In the genomic region with DNA sequence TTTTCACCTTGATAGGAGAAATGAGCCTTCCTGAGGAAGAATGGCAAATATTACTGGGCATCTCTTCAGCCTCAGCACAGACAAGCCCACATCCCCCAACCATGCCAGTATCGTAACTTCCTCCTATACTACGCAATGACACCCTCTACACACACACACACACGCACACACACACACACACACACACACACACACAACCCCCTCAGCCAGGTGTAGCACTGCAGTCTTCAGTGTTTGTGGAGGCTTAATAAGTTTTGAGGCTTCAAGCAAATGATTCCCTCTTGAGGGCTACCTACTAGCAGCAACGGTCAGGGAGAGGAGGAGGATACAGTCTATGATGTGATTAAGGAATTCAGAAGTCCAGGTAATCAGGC, we compare ENCODE assay signal across 8 cellular contexts. TPM values are rescaled to one million over a fixed set of nuclear protein-coding genes. Genes with fewer than 3 reads are reported as not detected.
DNase-seq lines count a peak whose midpoint lies in the region; ATAC-seq and TF ChIP-seq lines count a peak whose summit lies in the region.

No MANE protein-coding gene starts in this region.

- H3K27me3 ChIP-seq in MM.1S (replicated peaks; ENCODE audit: insufficient read depth, low read length): 0 out of 2 replicates have a peak, but pooled peaks cover 10% of the 10 kb centered on the region
- peaks cover 0 to 21% (median 3%) of the 10 kb centered on the region in 3 donors for H3K27me3 ChIP-seq in psoas muscle (ENCODE audit: insufficient read depth in 3 of 3, low read length in 2 of 3)

- no peak overlapping the region for H3K9ac ChIP-seq in MM.1S (ENCODE audit: low read length)

- whole genome bisulfite sequencing in psoas muscle, 3 donors: 13 to 27% (median 23%) methylated on average over 4 of the region's 4 CpGs

- intact Hi-C loops in Calu3 (cut with micrococcal nuclease; ENCODE audit: unreplicated experiment) (loop anchor here (5.0 kb wide), 2 partner anchors 95 to 195 kb away; no protein-coding TSS in a partner anchor), psoas muscle (cut with DNase I) (loop anchor here (5.0 to 10.0 kb wide), 2 partner anchors 35 to 268 kb away; partner anchors contain the start of genes CDK2 (in 2 of the 2) and PMEL (in 2 of the 2))

- peak overlapping the region; percentile 70 for H3K4me3 Mint-ChIP-seq in Calu3 (ENCODE audit: low read depth, unreplicated experiment)
- peak overlapping the region; percentile 91 for H3K4me3 Mint-ChIP-seq in activated T-cell treated with anti-CD3 and anti-CD28 coated beads, Interleukin-2, amount 50 U/mL, for 24 hours

- no peak overlapping the region for H3K27ac ChIP-seq in MM.1S (ENCODE audit: low read length)
- no peak overlapping the region for H3K27ac ChIP-seq in psoas muscle

- H4K20me1 ChIP-seq in MM.1S (ENCODE audit: insufficient read depth, low read length): no peaks in the 10 kb centered on the region

- ATAC-seq in psoas muscle (no peak), GM21526 (IDR thresholded peaks at IDR 0.05; ENCODE audit: low FRiP score, unreplicated experiment) (no peak), HG02798 (IDR thresholded peaks at IDR 0.05; ENCODE audit: poor library complexity, unreplicated experiment) (no peak), GM18502 (IDR thresholded peaks at IDR 0.05; ENCODE audit: poor library complexity, unreplicated experiment) (no peak)

- H3K4me3 ChIP-seq in MM.1S (ENCODE audit: low read length) (no peak overlapping the region; the same call in 1 of the 2 replicates), fibroblast of pulmonary artery (replicated peaks; ENCODE audit: low read depth, low read length) (peak overlapping the region; percentile 68), psoas muscle (peak overlapping the region; percentile 77)

- no peak for DNase-seq in Calu3
- no peak for DNase-seq in MM.1S
- peak; percentile 51 for DNase-seq in activated T-cell treated with anti-CD3 and anti-CD28 coated beads, Interleukin-2, amount 50 U/mL, for 24 hours
- DNase-seq in fibroblast of pulmonary artery (ENCODE audit: low read depth): peak; percentile 57
- no peak for DNase-seq in psoas muscle

- TSS peak; percentile 46 for BruUV-seq in Calu3 (replicated peaks; lab: Mats Ljungman, UMichigan)

- no peaks in the 10 kb centered on the region for H3K27me3 Mint-ChIP-seq in Calu3 (ENCODE audit: unreplicated experiment)
- H3K27me3 Mint-ChIP-seq in activated T-cell treated with anti-CD3 and anti-CD28 coated beads, Interleukin-2, amount 50 U/mL, for 24 hours: no peaks in the 10 kb centered on the region

- H3K9me3 ChIP-seq in MM.1S (replicated peaks; ENCODE audit: insufficient read depth, low read length): no peaks in the 10 kb centered on the region
- H3K9me3 ChIP-seq in psoas muscle: no peaks in the 10 kb centered on the region

- H3K27ac Mint-ChIP-seq in Calu3 (ENCODE audit: unreplicated experiment): peak overlapping the region; percentile 20
- H3K27ac Mint-ChIP-seq in activated T-cell treated with anti-CD3 and anti-CD28 coated beads, Interleukin-2, amount 50 U/mL, for 24 hours: peak overlapping the region; percentile 98

- H3K4me1 ChIP-seq in MM.1S (ENCODE audit: low read length) (peaks cover 25% of the 10 kb centered on the region), psoas muscle (peaks cover 19% of the 10 kb centered on the region)

- H3K36me3 Mint-ChIP-seq in Calu3 (ENCODE audit: insufficient read depth, unreplicated experiment): peaks cover 27% of the 10 kb centered on the region
- peaks cover 70% of the 10 kb centered on the region for H3K36me3 Mint-ChIP-seq in activated T-cell treated with anti-CD3 and anti-CD28 coated beads, Interleukin-2, amount 50 U/mL, for 24 hours (ENCODE audit: low read depth)

- no peaks in the 10 kb centered on the region for H3K9me2 ChIP-seq in MM.1S (replicated peaks; ENCODE audit: insufficient read depth, low read length)

- H3K79me2 ChIP-seq in MM.1S (ENCODE audit: low read length): peaks cover under 1% of the 10 kb centered on the region

- CTCF ChIA-PET in Calu3 (lab: Charles Lee): interaction anchor here (1.4 to 3.2 kb wide), 2 partner anchors 103 to 194 kb away, joined by 4 to 9 read pairs; partner anchors contain the start of gene DNAJC14

- peak overlapping the region; percentile 79; the same call in 1 of the 2 replicates for H3K4me2 ChIP-seq in MM.1S (ENCODE audit: low read depth, low read length)

- peaks cover 24% of the 10 kb centered on the region for H3F3A ChIP-seq in MM.1S (ENCODE audit: insufficient read depth, low read length)

- H3K4me1 Mint-ChIP-seq in Calu3 (ENCODE audit: low read depth, unreplicated experiment): peaks cover 28% of the 10 kb centered on the region
- H3K4me1 Mint-ChIP-seq in activated T-cell treated with anti-CD3 and anti-CD28 coated beads, Interleukin-2, amount 50 U/mL, for 24 hours (ENCODE audit: low read depth): peaks cover 75% of the 10 kb centered on the region

- no peaks in the 10 kb centered on the region for H3K9me3 Mint-ChIP-seq in Calu3 (ENCODE audit: low read depth, unreplicated experiment)
- H3K9me3 Mint-ChIP-seq in activated T-cell treated with anti-CD3 and anti-CD28 coated beads, Interleukin-2, amount 50 U/mL, for 24 hours: no peaks in the 10 kb centered on the region

- TF ChIP-seq CTCF in Calu3 (IDR thresholded peaks at IDR 0.05; ENCODE audit: unreplicated experiment) (no peak), MM.1S (IDR thresholded peaks at IDR 0.05; ENCODE audit: low read length) (no peak), fibroblast of pulmonary artery (IDR thresholded peaks at IDR 0.05; ENCODE audit: low read length, missing control alignments) (no peak), psoas muscle (IDR thresholded peaks at IDR 0.05) (no peak)

- no peak overlapping the region for H2AFZ ChIP-seq in MM.1S (ENCODE audit: low read length)

- H3K36me3 ChIP-seq in MM.1S (replicated peaks; ENCODE audit: insufficient read depth, low read length): no peaks in the 10 kb centered on the region
- H3K36me3 ChIP-seq in psoas muscle (ENCODE audit: insufficient read depth in 1 of 2, low read depth in 1 of 2): no peaks in the 10 kb centered on the region

RNA-seq across cellular contexts. Expression of gene DGKA, which starts 1.6 kb away (rescaled TPM):
- total RNA-seq in Calu3 (2022) (50.3 and 51.2 TPM in 2 replicates), psoas muscle (1 to 10 TPM; 4.3 to 5.4 (median 4.9) TPM)
- polyA plus RNA-seq in psoas muscle: 1 to 10 TPM; 2.0 to 2.6 (median 2.0) TPM

RNA-seq across cellular contexts. Expression of gene PYM1, which starts 4.8 kb away (rescaled TPM):
- total RNA-seq in Calu3 (2022) (33.6 and 35.4 TPM in 2 replicates), psoas muscle (10 to 100 TPM; 14.6 to 20.6 (median 18.0) TPM)
- polyA plus RNA-seq in psoas muscle: 10 to 100 TPM; 19.0 to 39.8 (median 26.1) TPM

RNA-seq across cellular contexts. Expression of gene PMEL, which starts 33.3 kb away (rescaled TPM):
- total RNA-seq in Calu3 (2022) (1.6 and 2.1 TPM in 2 replicates), psoas muscle (under 1 TPM in 1 of 4 donors, not detected in 3; 0.37 TPM)
- under 1 TPM; 0.14 to 0.23 (median 0.20) TPM for polyA plus RNA-seq in psoas muscle

RNA-seq across cellular contexts. Expression of gene CDK2, which starts 34.1 kb away (rescaled TPM):
- total RNA-seq in Calu3 (2022) (68.9 and 76.4 TPM in 2 replicates), psoas muscle (10 to 100 TPM in 1 of 4 donors, 1 to 10 TPM in 3; 6.3 to 12.0 (median 7.9) TPM)
- polyA plus RNA-seq in psoas muscle: 10 to 100 TPM in 2 of 3 donors, 1 to 10 TPM in 1; 5.1 to 13.9 (median 10.2) TPM

RNA-seq across cellular contexts. Expression of gene RAB5B, which starts 41.3 kb away (rescaled TPM):
- total RNA-seq in Calu3 (2022): 84.7 and 91.6 TPM in 2 replicates
- total RNA-seq in psoas muscle: 100 to 1,000 TPM in 2 of 4 donors, 10 to 100 TPM in 2; 92.8 to 107 (median 103) TPM
- polyA plus RNA-seq in psoas muscle: 10 to 100 TPM; 36.8 to 83.6 (median 52.1) TPM

Comparison
In these comparisons a context has a peak if more than half of its experiments do, and no peak if none do; other contexts are left out.
1. DNase-seq: peak in activated T-cell treated with anti-CD3 and anti-CD28 coated beads, Interleukin-2, amount 50 U/mL, for 24 hours (single experiment) and fibroblast of pulmonary artery (single experiment); none in Calu3 (single experiment), MM.1S (single experiment) and psoas muscle (0 of 2).